8 cellular contexts compared by ENCODE assay signal in genomic region chr10:3173173-3173878, GRCh38. TPM values are rescaled to one million over a fixed set of nuclear protein-coding genes. Genes with fewer than 3 reads are reported as not detected.
A peak's percentile ranks its signal among the peaks of the same experiment; 100 is the strongest.
DNase-seq lines count a peak whose midpoint lies in the region; ATAC-seq and TF ChIP-seq lines count a peak whose summit lies in the region.

No MANE protein-coding gene starts in this region.

- H3K36me3 ChIP-seq in OCI-LY1 (ENCODE audit: insufficient read depth, low read length), result peaks cover 16% of the 10 kb centered on the region
- H3K36me3 ChIP-seq in naive thymus-derived CD4-positive, alpha-beta T cell (ENCODE audit: control insufficient read depth in 2 of 3, insufficient read depth in 3 of 3, low read length in 3 of 3), result peaks cover 0 to 17% (median 9%) of the 10 kb centered on the region in 3 experiments

- peaks cover 4 to 9% (median 5%) of the 10 kb centered on the region in 5 donors for H3K36me3 Mint-ChIP-seq in naive thymus-derived CD4-positive, alpha-beta T cell

- TF ChIP-seq CTCF in AG10803 (conservative IDR thresholded peaks at IDR 0.05; ENCODE audit: low read length) (no peak), OCI-LY1 (IDR thresholded peaks at IDR 0.05; ENCODE audit: low read length) (no peak)

- H3K9me3 ChIP-seq in OCI-LY1 (ENCODE audit: low read length), result no peaks in the 10 kb centered on the region
- H3K9me3 ChIP-seq in naive thymus-derived CD4-positive, alpha-beta T cell (ENCODE audit: control insufficient read depth in 2 of 3, low read length in 3 of 3), result no peaks in the 10 kb centered on the region

- peaks cover 0 to 3% (median 0%) of the 10 kb centered on the region in 11 donors for H3K9me3 Mint-ChIP-seq in naive thymus-derived CD4-positive, alpha-beta T cell

- peak overlapping the region; percentile 76 for H3K4me2 ChIP-seq in OCI-LY1 (ENCODE audit: low read length)

- peak overlapping the region; percentile 73 to 95 (median 85) for H3K4me3 Mint-ChIP-seq in naive thymus-derived CD4-positive, alpha-beta T cell

- H3K4me3 ChIP-seq in AG10803 (ENCODE audit: low read length) (peak overlapping the region; percentile 62), OCI-LY1 (ENCODE audit: low read depth, low read length, poor library complexity, severe bottlenecking) (peak overlapping the region; percentile 65)
- H3K4me3 ChIP-seq in naive thymus-derived CD4-positive, alpha-beta T cell (ENCODE audit: low read length), result peak overlapping the region; percentile 54

- no peaks in the 10 kb centered on the region for H3F3A ChIP-seq in OCI-LY1 (ENCODE audit: insufficient read depth, low read length)

- H3K27ac Mint-ChIP-seq in naive thymus-derived CD4-positive, alpha-beta T cell, result peak overlapping the region; percentile 64 to 93 (median 84)

- H3K27ac ChIP-seq in OCI-LY1 (ENCODE audit: low read depth, low read length, poor library complexity, severe bottlenecking), result peak overlapping the region; percentile 35
- peak overlapping the region; percentile 69 for H3K27ac ChIP-seq in naive thymus-derived CD4-positive, alpha-beta T cell (ENCODE audit: low read depth, low read length)

- intact Hi-C loops in naive thymus-derived CD4-positive, alpha-beta T cell (cut with micrococcal nuclease), result loop anchor here (1.0 to 10.0 kb wide), 6 partner anchors 13 to 1654 kb away; partner anchors contain the start of gene AKR1E2 (in 1 of the 2)

- H4K20me1 ChIP-seq in OCI-LY1 (ENCODE audit: insufficient read depth, low read length), result no peaks in the 10 kb centered on the region

- peaks cover 0 to 39% (median 0%) of the 10 kb centered on the region in 5 donors for H3K27me3 Mint-ChIP-seq in naive thymus-derived CD4-positive, alpha-beta T cell

- peaks cover 5% of the 10 kb centered on the region; the same call in 1 of the 2 replicates for H3K79me2 ChIP-seq in OCI-LY1 (ENCODE audit: insufficient read depth, low read length)

- no peaks in the 10 kb centered on the region for H3K9me2 ChIP-seq in OCI-LY1 (ENCODE audit: low read depth, low read length)

- H3K4me1 ChIP-seq in OCI-LY1 (ENCODE audit: insufficient read depth, low read length, severe bottlenecking), result peaks cover 17% of the 10 kb centered on the region
- peaks cover 5 to 6% of the 10 kb centered on the region in 2 donors for H3K4me1 ChIP-seq in naive thymus-derived CD4-positive, alpha-beta T cell (ENCODE audit: control insufficient read depth in 2 of 2, insufficient read depth in 2 of 2, low read length in 2 of 2)

- 0 out of 2 replicates have a peak, but pooled peaks cover 4% of the 10 kb centered on the region for H3K27me3 ChIP-seq in OCI-LY1 (ENCODE audit: insufficient read depth, low read length)
- H3K27me3 ChIP-seq in naive thymus-derived CD4-positive, alpha-beta T cell (ENCODE audit: control insufficient read depth in 2 of 2, insufficient read depth in 2 of 2, low read length in 2 of 2), result no peaks in the 10 kb centered on the region

- peak; percentile 5 for ATAC-seq in GM18520 (IDR thresholded peaks at IDR 0.05; ENCODE audit: unreplicated experiment)
- ATAC-seq in HG03025 (IDR thresholded peaks at IDR 0.05; ENCODE audit: low FRiP score, unreplicated experiment), result peak; percentile 30
- peak; percentile 53 for ATAC-seq in naive thymus-derived CD4-positive, alpha-beta T cell

- DNase-seq in AG10803 (ENCODE audit: low read depth) (no peak), GF-D8 (lab: John Stamatoyannopoulos, UW) (no peak), RKO (ENCODE audit: low spot score) (no peak)
- DNase-seq in effector CD4-positive, alpha-beta T cell, result peak; percentile 7
- no peak for DNase-seq in naive thymus-derived CD4-positive, alpha-beta T cell

- H2AFZ ChIP-seq in OCI-LY1 (ENCODE audit: low read length), result peak overlapping the region; percentile 75; the same call in 1 of the 2 replicates

- POLR2A ChIA-PET in naive thymus-derived CD4-positive, alpha-beta T cell (lab: Charles Lee), result interaction anchor here (0.6 to 1.2 kb wide), 3 partner anchors 8 to 12 kb away, joined by 3 to 4 read pairs (median 3); no protein-coding TSS in a partner anchor

- H3K9ac ChIP-seq in OCI-LY1 (ENCODE audit: low read length), result peak overlapping the region; percentile 51; the same call in 1 of the 2 replicates

- CTCF ChIA-PET in naive thymus-derived CD4-positive, alpha-beta T cell (lab: Charles Lee), result no interaction called here

- peaks cover 9 to 31% (median 23%) of the 10 kb centered on the region in 7 donors for H3K4me1 Mint-ChIP-seq in naive thymus-derived CD4-positive, alpha-beta T cell

RNA-seq across cellular contexts. Expression of gene PITRM1, which starts 0.7 kb away (rescaled TPM):
- 10 to 100 TPM; 56.5 to 90.8 (median 85.4) TPM for total RNA-seq in naive thymus-derived CD4-positive, alpha-beta T cell
- polyA plus RNA-seq in naive thymus-derived CD4-positive, alpha-beta T cell, result 10 to 100 TPM; 35.1 to 56.0 TPM
